Comparison of ENCODE assay signal across 8 cellular contexts in genomic region chr6:89351632-89352328, GRCh38. TPM values are rescaled to one million over a fixed set of nuclear protein-coding genes. Genes with fewer than 3 reads are reported as not detected.
DNase-seq lines count a peak whose midpoint lies in the region; ATAC-seq and TF ChIP-seq lines count a peak whose summit lies in the region.

No MANE protein-coding gene starts in this region.

- CTCF ChIA-PET in activated CD8-positive, alpha-beta memory T cell treated with anti-CD3 and anti-CD28 coated beads, Interleukin-2, amount 10 ng/mL, durations not matched to agents 7 days and 5 days (lab: Charles Lee) = interaction anchor here (0.6 to 11.7 kb wide), 9 partner anchors 13 to 477 kb away, joined by 3 to 119 read pairs (median 6); partner anchors contain the start of gene PNRC1

- peak overlapping the region; percentile 94 for H3K27ac Mint-ChIP-seq in activated CD8-positive, alpha-beta memory T cell treated with anti-CD3 and anti-CD28 coated beads, Interleukin-2, amount 10 ng/mL, durations not matched to agents 7 days and 5 days

- H3K9me3 Mint-ChIP-seq in activated CD8-positive, alpha-beta memory T cell treated with anti-CD3 and anti-CD28 coated beads, Interleukin-2, amount 10 ng/mL, durations not matched to agents 7 days and 5 days (ENCODE audit: low read depth) = no peaks in the 10 kb centered on the region

- no peak for ATAC-seq in activated CD8-positive, alpha-beta memory T cell treated with anti-CD3 and anti-CD28 coated beads, Interleukin-2, amount 10 ng/mL, durations not matched to agents 7 days and 5 days
- ATAC-seq in psoas muscle (no peak), GM19395 (IDR thresholded peaks at IDR 0.05; ENCODE audit: unreplicated experiment) (no peak), GM21619 (IDR thresholded peaks at IDR 0.05; ENCODE audit: unreplicated experiment) (no peak), HG02870 (IDR thresholded peaks at IDR 0.05; ENCODE audit: unreplicated experiment) (no peak)

- peak overlapping the region; percentile 95 for H3K4me3 Mint-ChIP-seq in activated CD8-positive, alpha-beta memory T cell treated with anti-CD3 and anti-CD28 coated beads, Interleukin-2, amount 10 ng/mL, durations not matched to agents 7 days and 5 days

- H3K4me1 Mint-ChIP-seq in activated CD8-positive, alpha-beta memory T cell treated with anti-CD3 and anti-CD28 coated beads, Interleukin-2, amount 10 ng/mL, durations not matched to agents 7 days and 5 days = peaks cover 60% of the 10 kb centered on the region

- H3K4me3 ChIP-seq in SJSA1 = peak overlapping the region; percentile 87
- peak overlapping the region; percentile 86 for H3K4me3 ChIP-seq in fibroblast of pulmonary artery (replicated peaks; ENCODE audit: low read depth, low read length)
- peak overlapping the region; percentile 92 for H3K4me3 ChIP-seq in psoas muscle

- no peaks in the 10 kb centered on the region for H3K27me3 Mint-ChIP-seq in activated CD8-positive, alpha-beta memory T cell treated with anti-CD3 and anti-CD28 coated beads, Interleukin-2, amount 10 ng/mL, durations not matched to agents 7 days and 5 days

- no peak for DNase-seq in activated CD8-positive, alpha-beta memory T cell treated with anti-CD3 and anti-CD28 coated beads, Interleukin-2, amount 10 ng/mL, durations not matched to agents 7 days and 5 days
- no peak for DNase-seq in activated CD8-positive, alpha-beta memory T cell treated with anti-CD3 and anti-CD28 coated beads, Interleukin-2, amount 50 U/mL, for 48 hours
- DNase-seq in SJSA1 (ENCODE audit: low read depth in 1 of 2, low spot score in 2 of 2) (no peak), fibroblast of pulmonary artery (ENCODE audit: low read depth) (no peak), psoas muscle (no peak)

- H3K36me3 Mint-ChIP-seq in activated CD8-positive, alpha-beta memory T cell treated with anti-CD3 and anti-CD28 coated beads, Interleukin-2, amount 10 ng/mL, durations not matched to agents 7 days and 5 days = peaks cover 16% of the 10 kb centered on the region

- H3K27ac ChIP-seq in SJSA1 = peak overlapping the region; percentile 96
- H3K27ac ChIP-seq in psoas muscle = peak overlapping the region; percentile 98

- H3K4me1 ChIP-seq in SJSA1 (replicated peaks) (peaks cover 33% of the 10 kb centered on the region), psoas muscle (peaks cover 35% of the 10 kb centered on the region)

- peaks cover 9% of the 10 kb centered on the region for H3K36me3 ChIP-seq in SJSA1
- no peaks in the 10 kb centered on the region for H3K36me3 ChIP-seq in psoas muscle (ENCODE audit: insufficient read depth in 1 of 2, low read depth in 1 of 2)

- H3K9me3 ChIP-seq in SJSA1 (replicated peaks) (no peaks in the 10 kb centered on the region), psoas muscle (no peaks in the 10 kb centered on the region)

- H3K27me3 ChIP-seq in SJSA1 (replicated peaks) = no peaks in the 10 kb centered on the region
- no peaks in the 10 kb centered on the region for H3K27me3 ChIP-seq in psoas muscle (ENCODE audit: insufficient read depth in 3 of 3, low read length in 2 of 3)

- TF ChIP-seq CTCF in fibroblast of pulmonary artery (IDR thresholded peaks at IDR 0.05; ENCODE audit: low read length, missing control alignments) (no peak), psoas muscle (IDR thresholded peaks at IDR 0.05) (no peak)

- WGBS in psoas muscle, 3 donors = 0% methylated on average over 16 of the region's 16 CpGs

- intact Hi-C loops in psoas muscle (cut with DNase I) = loop anchor here (10.0 kb wide), 2 partner anchors 227 to 367 kb away; no protein-coding TSS in a partner anchor

RNA-seq across cellular contexts. Expression of gene UBE2J1, which starts 0.7 kb away (rescaled TPM):
- 10 to 100 TPM; 26.1 to 31.2 TPM for total RNA-seq in activated CD8-positive, alpha-beta memory T cell treated with anti-CD3 and anti-CD28 coated beads, Interleukin-2, amount 10 ng/mL, durations not matched to agents 7 days and 5 days
- total RNA-seq in SJSA1 (2014; rRNA removed; shearing (Covaris generic)) = 32.0 and 45.5 TPM in 2 replicates
- total RNA-seq in psoas muscle = 10 to 100 TPM; 11.5 to 21.6 (median 17.4) TPM
- polyA plus RNA-seq in psoas muscle = 10 to 100 TPM; 10.0 to 20.7 (median 12.9) TPM

RNA-seq across cellular contexts. Expression of gene GABRR2, which starts 36.7 kb away (rescaled TPM):
- total RNA-seq in activated CD8-positive, alpha-beta memory T cell treated with anti-CD3 and anti-CD28 coated beads, Interleukin-2, amount 10 ng/mL, durations not matched to agents 7 days and 5 days = 1 to 10 TPM in 1 of 2 experiments, under 1 TPM in 1; 0.67 to 1.0 TPM
- total RNA-seq in SJSA1 (2014; rRNA removed; shearing (Covaris generic)) = 0.09 TPM in 1 of 2 replicates, not detected in the other
- under 1 TPM; 0.34 to 0.71 (median 0.53) TPM for total RNA-seq in psoas muscle
- polyA plus RNA-seq in psoas muscle = 1 to 10 TPM in 1 of 3 donors, under 1 TPM in 2; 0.79 to 4.3 (median 0.87) TPM
